13 cellular contexts compared by ENCODE assay signal in the genomic region with DNA sequence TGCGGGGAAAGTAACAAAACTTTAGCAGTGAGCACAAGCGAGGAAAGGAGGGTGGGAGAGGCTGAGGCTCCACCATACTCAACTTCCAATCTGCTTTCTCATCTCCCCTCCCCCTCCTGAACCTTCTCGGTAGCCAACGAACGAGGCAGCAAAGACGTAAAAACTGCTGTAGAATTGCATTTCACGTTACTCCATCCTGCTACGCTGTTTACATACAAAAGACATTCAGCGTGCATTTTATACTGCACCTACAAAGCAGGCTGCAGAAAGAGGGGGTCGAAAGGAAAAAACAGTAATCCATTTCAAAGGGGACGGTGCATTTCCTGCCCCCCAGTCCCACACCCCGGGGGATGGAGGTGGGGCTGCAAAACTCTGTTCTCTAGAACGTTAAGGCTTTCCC. TPM values are rescaled to one million over a fixed set of nuclear protein-coding genes. Genes with fewer than 3 reads are reported as not detected.
A peak's percentile ranks its signal among the peaks of the same experiment; 100 is the strongest.
DNase-seq lines count a peak whose midpoint lies in the region; ATAC-seq and TF ChIP-seq lines count a peak whose summit lies in the region.
"Had no signal": no experiment of that assay in that cellular context is flagged by ENCODE, and none has a peak within 500 bp of the region (broad histone marks: within the 10 kb centered on the region; RNA-seq: fewer than 3 reads in every experiment).

No MANE protein-coding gene starts in this region.

- H3K9ac ChIP-seq in colonic mucosa (ENCODE audit: low read depth in 2 of 2, low read length in 2 of 2), result no peak overlapping the region

- 4 to 11% (median 8%) methylated on average over 13 of the region's 13 CpGs for WGBS in stomach, 5 donors

- no peak for TF ChIP-seq EP300 in stomach (IDR thresholded peaks at IDR 0.05)

- H3K4me3 ChIP-seq in colonic mucosa (peak overlapping the region; percentile 30), kidney epithelial cell (ENCODE audit: low read depth, low read length) (peak overlapping the region; percentile 65), stomach (peak overlapping the region; percentile 62 to 76 (median 68))

- no peak for TF ChIP-seq POLR2A in stomach (IDR thresholded peaks at IDR 0.05)

- H3K4me1 ChIP-seq in colonic mucosa, result no peaks in the 10 kb centered on the region
- H3K4me1 ChIP-seq in stomach, result peaks cover 0 to 32% (median 20%) of the 10 kb centered on the region in 4 donors

- no peaks in the 10 kb centered on the region for H3K9me3 ChIP-seq in colonic mucosa
- H3K9me3 ChIP-seq in stomach, result no peaks in the 10 kb centered on the region

- DNase-seq in HT1080 (ENCODE audit: low read depth) (peak; percentile 58), colonic mucosa (no peak), kidney epithelial cell (ENCODE audit: low read depth) (no peak), stomach (no peak), kidney glomerular epithelial cell (lab: John Stamatoyannopoulos, UW) (no peak)
- DNase-seq in activated T-cell treated with anti-CD3 and anti-CD28 coated beads, Interleukin-2, amount 50 U/mL, for 48 hours, result no peak
- no peak for DNase-seq in activated CD4-positive, alpha-beta T cell treated with anti-CD3 and anti-CD28 coated beads for 4 hours
- DNase-seq: GF-D8, midbrain, T-helper 17 cell had no signal

- TF ChIP-seq CTCF in colonic mucosa (IDR thresholded peaks at IDR 0.05) (no peak), kidney epithelial cell (IDR thresholded peaks at IDR 0.05; ENCODE audit: insufficient read depth, low read length, poor library complexity, severe bottlenecking) (no peak), stomach (IDR thresholded peaks at IDR 0.05) (no peak)

- H3K27ac ChIP-seq in colonic mucosa (no peak overlapping the region), stomach (peak overlapping the region in 3 of 5 donors; percentile 36 to 80 (median 69))

- no peaks in the 10 kb centered on the region for H3K36me3 ChIP-seq in colonic mucosa
- H3K36me3 ChIP-seq in kidney epithelial cell (ENCODE audit: control insufficient read depth, insufficient read depth, low read length), result no peaks in the 10 kb centered on the region
- H3K36me3 ChIP-seq in stomach, result peaks cover 0 to 3% (median 0%) of the 10 kb centered on the region in 4 donors

- intact Hi-C loops in colonic mucosa (cut with DNase I) (no loop called here), stomach (cut with DNase I; ENCODE audit: low total_unique reads) (no loop called here)

- ATAC-seq in GM18520 (IDR thresholded peaks at IDR 0.05; ENCODE audit: unreplicated experiment), result no peak
- ATAC-seq: HCT116, T-helper 17 cell had no signal

- H3K27me3 ChIP-seq in colonic mucosa (peaks cover 15% of the 10 kb centered on the region), kidney epithelial cell (ENCODE audit: control insufficient read depth, insufficient read depth, low read length) (peaks cover 3% of the 10 kb centered on the region), stomach (peaks cover 0 to 27% (median 7%) of the 10 kb centered on the region in 3 donors)

RNA-seq across cellular contexts. Expression of a gene that starts 1.1 kb away (rescaled TPM):
- total RNA-seq in HT1080 (2014; rRNA removed; shearing (Covaris generic)), result 296 and 336 TPM in 2 replicates
- 550 and 773 TPM in 2 replicates for polyA plus RNA-seq in HT1080 (2015; cell fraction: cytosol; rRNA removed)
- polyA plus RNA-seq in HT1080 (2015; cell fraction: nucleus; rRNA removed), result 1,602 and 1,732 TPM in 2 replicates
- total RNA-seq in colonic mucosa (10 to 100 TPM; 16.2 to 25.2 TPM), kidney epithelial cell (35.8 and 40.7 TPM in 2 replicates), stomach (100 to 1,000 TPM in 1 of 5 donors, 10 to 100 TPM in 4; 26.6 to 131 (median 53.8) TPM)
- polyA plus RNA-seq in stomach, result 10 to 100 TPM; 18.4 to 28.7 (median 21.8) TPM
- total RNA-seq: activated naive CD4-positive, alpha-beta T cell treated with anti-CD3 and anti-CD28 coated beads, Interleukin-2, amount 50 U/mL, for 72 hours; T-helper 17 cell had no signal
